In the genomic region with DNA sequence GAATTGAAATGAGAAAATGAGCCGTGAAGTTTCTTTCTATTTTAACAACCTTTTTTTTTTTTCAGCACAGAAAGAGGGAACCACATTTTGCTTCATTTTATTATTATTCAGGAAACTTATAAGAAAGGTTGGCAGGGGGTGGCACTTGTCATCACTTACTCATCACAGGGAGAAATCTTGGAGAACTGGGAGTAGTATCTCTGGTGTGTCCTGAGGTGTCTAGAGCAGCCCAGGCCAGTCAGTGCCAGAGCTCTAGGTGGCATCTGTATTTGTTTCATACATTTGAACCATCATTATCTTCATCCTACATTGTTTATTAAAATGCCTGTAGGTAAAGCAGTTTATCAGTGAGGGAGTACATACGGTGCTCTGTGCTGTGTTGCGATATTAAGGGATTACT, we compare ENCODE assay signal across 25 cellular contexts.
"Had no signal": no experiment of that assay in that cellular context is flagged by ENCODE, and none has a peak within 500 bp of the region (broad histone marks: within the 10 kb centered on the region; RNA-seq: fewer than 3 reads in every experiment).

No MANE protein-coding gene starts in this region.

- H3K27ac Mint-ChIP-seq: effector memory CD8-positive, alpha-beta T cell; mesothelial cell of epicardium; natural killer cell treated with Interleukin-12 subunit alpha and Interleukin-12 subunit beta and Interleukin-15 and Interleukin-18, amount 100 ng/mL, for 72 hours; stimulated activated naive B cell treated with anti-CD40 and anti-IgM and Interleukin-4, amounts not matched to agents 10 μg/mL and 1 μg/mL and 100 μg/mL, for 72 hours; stimulated activated naive CD8-positive, alpha-beta T cell treated with anti-CD3 and anti-CD28 coated beads, Interleukin-15, Interleukin-2, amounts not matched to agents 100 ng/mL and 50 ng/mL, for 24 hours had no signal

- DNase-seq: effector memory CD8-positive, alpha-beta T cell; foreskin fibroblast; heart left ventricle; kidney; mucosa of descending colon; naive B cell; right lobe of liver; small intestine; stimulated activated CD4-positive, alpha-beta T cell treated with anti-CD3 and anti-CD28 coated beads, Interleukin-15, amount 100 ng/mL, for 24 hours; stimulated activated CD4-positive, alpha-beta T cell treated with anti-CD3 and anti-CD28 coated beads, Interleukin-2, amount 100 ng/mL, for 48 hours; stimulated activated naive B cell treated with anti-CD40 and anti-IgM and Interleukin-4, amounts not matched to agents 10 μg/mL and 1 μg/mL and 100 μg/mL, for 72 hours; upper lobe of right lung; uterus had no signal

- H3K27me3 ChIP-seq: gastroesophageal sphincter, heart left ventricle, hepatocyte, right lobe of liver, tibial nerve, upper lobe of right lung, uterus had no signal

- H3K4me3 ChIP-seq: coronary artery, gastroesophageal sphincter, heart left ventricle, hepatocyte, mucosa of descending colon, right lobe of liver, thoracic aorta, tibial nerve, upper lobe of right lung, uterus had no signal

- H3K36me3 Mint-ChIP-seq: mesothelial cell of epicardium; naive B cell; natural killer cell treated with Interleukin-12 subunit alpha and Interleukin-12 subunit beta and Interleukin-15 and Interleukin-18, amount 100 ng/mL, for 72 hours; stimulated activated naive B cell treated with anti-CD40 and anti-IgM and Interleukin-4, amounts not matched to agents 10 μg/mL and 1 μg/mL and 100 μg/mL, for 72 hours had no signal

- H3K36me3 ChIP-seq: gastroesophageal sphincter, heart left ventricle, right lobe of liver, thoracic aorta, tibial nerve, upper lobe of right lung, uterus had no signal

- FAIRE-seq: kidney, small intestine had no signal

- H2AFZ ChIP-seq: hepatocyte, parathyroid adenoma had no signal

- H3K9me3 Mint-ChIP-seq: naive B cell; stimulated activated naive B cell treated with anti-CD40 and anti-IgM and Interleukin-4, amounts not matched to agents 10 μg/mL and 1 μg/mL and 100 μg/mL, for 72 hours had no signal

- H3K4me3 Mint-ChIP-seq: effector memory CD8-positive, alpha-beta T cell; mesothelial cell of epicardium; naive B cell; natural killer cell treated with Interleukin-12 subunit alpha and Interleukin-12 subunit beta and Interleukin-15 and Interleukin-18, amount 100 ng/mL, for 72 hours; neural crest cell; stimulated activated naive B cell treated with anti-CD40 and anti-IgM and Interleukin-4, amounts not matched to agents 10 μg/mL and 1 μg/mL and 100 μg/mL, for 72 hours; stimulated activated naive CD8-positive, alpha-beta T cell treated with anti-CD3 and anti-CD28 coated beads, Interleukin-15, Interleukin-2, amounts not matched to agents 100 ng/mL and 50 ng/mL, for 24 hours had no signal

- H3K4me1 ChIP-seq: gastroesophageal sphincter, parathyroid adenoma, right lobe of liver, tibial nerve, upper lobe of right lung, uterus had no signal

- H3K4me1 Mint-ChIP-seq: naive B cell had no signal

- H3K9ac ChIP-seq: parathyroid adenoma had no signal

- H3K27ac ChIP-seq: coronary artery, gastroesophageal sphincter, parathyroid adenoma, right lobe of liver, thoracic aorta, tibial nerve, upper lobe of right lung, uterus had no signal

- ATAC-seq: effector memory CD8-positive, alpha-beta T cell; gastroesophageal sphincter; left lobe of liver; mucosa of descending colon; natural killer cell treated with Interleukin-12 subunit alpha and Interleukin-12 subunit beta and Interleukin-15 and Interleukin-18, amount 100 ng/mL, for 72 hours; right lobe of liver; stimulated activated naive B cell treated with anti-CD40 and anti-IgM and Interleukin-4, amounts not matched to agents 10 μg/mL and 1 μg/mL and 100 μg/mL, for 72 hours; upper lobe of right lung had no signal

- H3K27me3 Mint-ChIP-seq: effector memory CD8-positive, alpha-beta T cell; natural killer cell treated with Interleukin-12 subunit alpha and Interleukin-12 subunit beta and Interleukin-15 and Interleukin-18, amount 100 ng/mL, for 72 hours; progenitor cell of endocrine pancreas; stimulated activated naive CD8-positive, alpha-beta T cell treated with anti-CD3 and anti-CD28 coated beads, Interleukin-15, Interleukin-2, amounts not matched to agents 100 ng/mL and 50 ng/mL, for 24 hours had no signal

- H3K9me3 ChIP-seq: gastroesophageal sphincter, heart left ventricle, mucosa of descending colon, right lobe of liver, thoracic aorta, tibial nerve, upper lobe of right lung, uterus had no signal

- H3K79me2 ChIP-seq: hepatocyte, parathyroid adenoma had no signal
